In genomic region chr11:103681855-103682254, GRCh38 we compare ENCODE assay signal across 7 cellular contexts.
A peak's percentile ranks its signal among the peaks of the same experiment; 100 is the strongest.
DNase-seq lines count a peak whose midpoint lies in the region; ATAC-seq lines count a peak whose summit lies in the region.

No MANE protein-coding gene starts in this region.

- no peak overlapping the region for H2BK5ac ChIP-seq in neuronal stem cell (ENCODE audit: low read length)

- H3K36me3 ChIP-seq in Karpas-422 (ENCODE audit: insufficient read depth, low read length) = no peaks in the 10 kb centered on the region
- H3K36me3 ChIP-seq in neuronal stem cell (replicated peaks in 1 of 2; ENCODE audit: control insufficient read depth in 2 of 2, insufficient read depth in 2 of 2, low read length in 2 of 2) = no peaks in the 10 kb centered on the region

- WGBS in neuronal stem cell (ENCODE audit: extremely low coverage in 2 of 2, insufficient read length in 2 of 2, insufficient replicate concordance in 1 of 2), 2 donors = no CpG with 5 or more reads among the region's 7 CpGs

- H3K18ac ChIP-seq in neuronal stem cell (ENCODE audit: low read length) = no peak overlapping the region

- H2AFZ ChIP-seq in Karpas-422 (ENCODE audit: low read length) = peak overlapping the region; percentile 17; the same call in 1 of the 2 replicates
- H2AFZ ChIP-seq in neuronal stem cell (ENCODE audit: low read length) = peak overlapping the region; percentile 35

- H4K91ac ChIP-seq in neuronal stem cell (ENCODE audit: low read depth, low read length, poor library complexity) = no peak overlapping the region

- no peak overlapping the region for H2BK12ac ChIP-seq in neuronal stem cell (ENCODE audit: low read length)

- H3K4ac ChIP-seq in neuronal stem cell (ENCODE audit: low read length) = no peak overlapping the region

- no peaks in the 10 kb centered on the region for H3K9me3 ChIP-seq in Karpas-422 (ENCODE audit: low read length)
- peaks cover 0 to 10% of the 10 kb centered on the region in 2 donors for H3K9me3 ChIP-seq in neuronal stem cell (replicated peaks in 1 of 2; ENCODE audit: control insufficient read depth in 2 of 2, insufficient read depth in 1 of 2, low read depth in 1 of 2, low read length in 2 of 2)

- H3K9ac ChIP-seq in Karpas-422 (ENCODE audit: low read length) = 0 out of 2 replicates have a peak overlapping the region, but pooled peaks have one; percentile 9
- H3K9ac ChIP-seq in neuronal stem cell (ENCODE audit: low read depth, low read length, poor library complexity) = no peak overlapping the region

- H3K27me3 ChIP-seq in Karpas-422 (ENCODE audit: low read length) (no peaks in the 10 kb centered on the region), neuronal stem cell (ENCODE audit: control insufficient read depth in 3 of 3, insufficient read depth in 3 of 3, low read depth in 1 of 3, low read length in 3 of 3) (no peaks in the 10 kb centered on the region)

- no peaks in the 10 kb centered on the region for H3K9me2 ChIP-seq in Karpas-422 (replicated peaks; ENCODE audit: insufficient read depth, low read length)

- H3K79me1 ChIP-seq in neuronal stem cell (ENCODE audit: low read depth, low read length) = no peaks in the 10 kb centered on the region

- peak overlapping the region; percentile 46 for H3K4me2 ChIP-seq in Karpas-422 (ENCODE audit: low read depth, low read length, poor library complexity, severe bottlenecking)
- no peak overlapping the region for H3K4me2 ChIP-seq in neuronal stem cell (ENCODE audit: insufficient read depth, low read length, poor library complexity, severe bottlenecking)

- peaks cover 19% of the 10 kb centered on the region for H3K4me1 ChIP-seq in Karpas-422 (ENCODE audit: low read length)
- peaks cover 4 to 7% of the 10 kb centered on the region in 2 donors for H3K4me1 ChIP-seq in neuronal stem cell (ENCODE audit: control insufficient read depth in 2 of 2, insufficient read depth in 1 of 2, low read depth in 1 of 2, low read length in 2 of 2)

- no peaks in the 10 kb centered on the region for H3K79me2 ChIP-seq in Karpas-422 (ENCODE audit: low read length)

- H4K8ac ChIP-seq in neuronal stem cell (ENCODE audit: low read depth, low read length) = no peak overlapping the region

- no peaks in the 10 kb centered on the region for H4K20me1 ChIP-seq in Karpas-422 (ENCODE audit: insufficient read depth, low read depth, low read length)

- H3K4me3 ChIP-seq in Karpas-422 (ENCODE audit: low read length) = no peak overlapping the region
- H3K4me3 ChIP-seq in neuronal stem cell (ENCODE audit: low read length in 2 of 2) = no peak overlapping the region

- H3K27ac ChIP-seq in Karpas-422 (ENCODE audit: low read length) (no peak overlapping the region), neuronal stem cell (replicated peaks; ENCODE audit: low read length) (no peak overlapping the region)

- H2AK5ac ChIP-seq in neuronal stem cell (ENCODE audit: low read depth, low read length) = no peak overlapping the region

- no peak overlapping the region for H2BK120ac ChIP-seq in neuronal stem cell (ENCODE audit: low read depth, low read length)

- DNase-seq in Karpas-422 (no peak), neuronal stem cell (ENCODE audit: low spot score) (no peak), retina (no peak)
- DNase-seq in central memory CD4-positive, alpha-beta T cell = no peak

- no peak overlapping the region for H3K23ac ChIP-seq in neuronal stem cell (ENCODE audit: low read depth, low read length, poor library complexity)

- no peak overlapping the region for H2BK15ac ChIP-seq in neuronal stem cell (ENCODE audit: low read length)

- ATAC-seq in GM19328 (IDR thresholded peaks at IDR 0.05; ENCODE audit: unreplicated experiment) (peak; percentile 20), HG02588 (IDR thresholded peaks at IDR 0.05; ENCODE audit: unreplicated experiment) (peak; percentile 10), GM21447 (IDR thresholded peaks at IDR 0.05; ENCODE audit: unreplicated experiment) (no peak)

- no peak overlapping the region for H3K14ac ChIP-seq in neuronal stem cell (ENCODE audit: low read length)
